10 cellular contexts compared by ENCODE assay signal in genomic region chr17:45197108-45197507, GRCh38. TPM values are rescaled to one million over a fixed set of nuclear protein-coding genes. Genes with fewer than 3 reads are reported as not detected.
DNase-seq lines count a peak whose midpoint lies in the region; TF ChIP-seq lines count a peak whose summit lies in the region.
"Had no signal": no experiment of that assay in that cellular context is flagged by ENCODE, and none has a peak within 500 bp of the region (broad histone marks: within the 10 kb centered on the region; RNA-seq: fewer than 3 reads in every experiment).

No MANE protein-coding gene starts in this region.

- H3K9ac ChIP-seq in MM.1S (ENCODE audit: low read length): no peak overlapping the region

- H3K4me3 Mint-ChIP-seq in MCF 10A (ENCODE audit: unreplicated experiment) (no peak overlapping the region), nephron progenitor cell (no peak overlapping the region)
- H3K4me3 Mint-ChIP-seq: activated B cell treated with CpG ODN at 0.5 μM for 24 hours had no signal

- intact Hi-C loops in left ventricle myocardium inferior (cut with micrococcal nuclease): loop anchor here (5.0 kb wide), 1 partner anchor 60 kb away; the partner anchor contains the start of gene ACBD4
- intact Hi-C loops in MCF 10A (cut with micrococcal nuclease): loop anchor here (1.0 kb wide), 1 partner anchor 48 kb away; no protein-coding TSS in a partner anchor

- H3K36me3 ChIP-seq in left ventricle myocardium inferior (no peaks in the 10 kb centered on the region), right atrium auricular region (no peaks in the 10 kb centered on the region), MM.1S (replicated peaks; ENCODE audit: insufficient read depth, low read length) (no peaks in the 10 kb centered on the region)
- no peaks in the 10 kb centered on the region for H3K36me3 ChIP-seq in effector memory CD4-positive, alpha-beta T cell (ENCODE audit: control insufficient read depth, insufficient read depth, low read length)

- H3K79me2 ChIP-seq in MM.1S (ENCODE audit: low read length): no peaks in the 10 kb centered on the region

- H3K4me1 Mint-ChIP-seq in MCF 10A (ENCODE audit: insufficient read depth, unreplicated experiment): peaks cover 10% of the 10 kb centered on the region
- H3K4me1 Mint-ChIP-seq in nephron progenitor cell: peaks cover 39% of the 10 kb centered on the region

- H3K36me3 Mint-ChIP-seq in MCF 10A (ENCODE audit: insufficient read depth, unreplicated experiment): no peaks in the 10 kb centered on the region
- no peaks in the 10 kb centered on the region for H3K36me3 Mint-ChIP-seq in nephron progenitor cell (ENCODE audit: low read depth)
- H3K36me3 Mint-ChIP-seq: activated naive CD4-positive, alpha-beta T cell treated with anti-CD3 and anti-CD28 coated beads, Interleukin-2, amount 50 U/mL, for 72 hours had no signal

- H3F3A ChIP-seq in MM.1S (ENCODE audit: insufficient read depth, low read length): peaks cover 3% of the 10 kb centered on the region; the same call in 1 of the 2 replicates

- H3K4me1 ChIP-seq in left ventricle myocardium inferior: peaks cover 21% of the 10 kb centered on the region
- H3K4me1 ChIP-seq in right atrium auricular region: peaks cover 0 to 9% of the 10 kb centered on the region in 2 donors
- peaks cover 5% of the 10 kb centered on the region for H3K4me1 ChIP-seq in effector memory CD4-positive, alpha-beta T cell (ENCODE audit: control insufficient read depth, insufficient read depth, low read length, poor library complexity, severe bottlenecking)
- no peaks in the 10 kb centered on the region for H3K4me1 ChIP-seq in MM.1S (ENCODE audit: low read length)

- H3K27me3 ChIP-seq in left ventricle myocardium inferior (ENCODE audit: low read depth) (no peaks in the 10 kb centered on the region), right atrium auricular region (no peaks in the 10 kb centered on the region), MM.1S (replicated peaks; ENCODE audit: insufficient read depth, low read length) (no peaks in the 10 kb centered on the region)
- no peaks in the 10 kb centered on the region for H3K27me3 ChIP-seq in effector memory CD4-positive, alpha-beta T cell (replicated peaks; ENCODE audit: control insufficient read depth, insufficient read depth, low read length, poor library complexity, severe bottlenecking)

- H3K27ac ChIP-seq in left ventricle myocardium inferior (replicated peaks) (peak overlapping the region; percentile 24), right atrium auricular region (no peak overlapping the region), MM.1S (ENCODE audit: low read length) (no peak overlapping the region)
- H3K27ac ChIP-seq in effector memory CD4-positive, alpha-beta T cell (ENCODE audit: insufficient read depth, low read length, poor library complexity, severe bottlenecking): no peak overlapping the region

- H3K9me3 Mint-ChIP-seq in MCF 10A (ENCODE audit: unreplicated experiment) (no peaks in the 10 kb centered on the region), nephron progenitor cell (no peaks in the 10 kb centered on the region)
- H3K9me3 Mint-ChIP-seq: activated B cell treated with CpG ODN at 0.5 μM for 24 hours; activated naive CD4-positive, alpha-beta T cell treated with anti-CD3 and anti-CD28 coated beads, Interleukin-2, amount 50 U/mL, for 72 hours had no signal

- POLR2A ChIA-PET in MCF 10A (lab: Yijun Ruan, JAX): interaction anchor here (0.8 to 15.0 kb wide), 12 partner anchors 8 to 136 kb away, joined by 3 to 396 read pairs (median 8); partner anchors contain the start of genes ACBD4, HEXIM1, HEXIM2 and NMT1

- no peak overlapping the region for H2AFZ ChIP-seq in MM.1S (ENCODE audit: low read length)

- H3K9me2 ChIP-seq in MM.1S (replicated peaks; ENCODE audit: insufficient read depth, low read length): no peaks in the 10 kb centered on the region

- H3K9me3 ChIP-seq in left ventricle myocardium inferior (replicated peaks) (no peaks in the 10 kb centered on the region), right atrium auricular region (no peaks in the 10 kb centered on the region), MM.1S (replicated peaks; ENCODE audit: insufficient read depth, low read length) (no peaks in the 10 kb centered on the region)
- H3K9me3 ChIP-seq in effector memory CD4-positive, alpha-beta T cell (ENCODE audit: control insufficient read depth, low read length): no peaks in the 10 kb centered on the region

- CTCF ChIA-PET in MCF 10A (lab: Yijun Ruan, JAX): interaction anchor here (0.6 to 10.1 kb wide), 35 partner anchors 7 to 432 kb away, joined by 3 to 200 read pairs (median 4); partner anchors contain the start of genes ACBD4, HEXIM1, HEXIM2 and PLCD3

- no peak for DNase-seq in left ventricle myocardium inferior
- DNase-seq in right atrium auricular region (ENCODE audit: low spot score): no peak
- no peak for DNase-seq in MCF 10A (ENCODE audit: unreplicated experiment)
- no peak for DNase-seq in nephron progenitor cell
- no peak for DNase-seq in stimulated activated CD4-positive, alpha-beta T cell treated with anti-CD3 and anti-CD28 coated beads, Interleukin-4, amount 100 ng/mL, for 1 hour
- no peak for DNase-seq in cerebellar nuclear complex (lab: John Stamatoyannopoulos, UW)
- DNase-seq in effector memory CD4-positive, alpha-beta T cell: no peak
- no peak for DNase-seq in MM.1S

- H3K4me2 ChIP-seq in MM.1S (ENCODE audit: low read depth, low read length): no peak overlapping the region

- no peaks in the 10 kb centered on the region for H3K27me3 Mint-ChIP-seq in MCF 10A (ENCODE audit: insufficient read depth, unreplicated experiment)
- no peaks in the 10 kb centered on the region for H3K27me3 Mint-ChIP-seq in nephron progenitor cell (ENCODE audit: low read depth, poor library complexity)
- H3K27me3 Mint-ChIP-seq: activated B cell treated with CpG ODN at 0.5 μM for 24 hours had no signal

- BruUV-seq in MCF 10A (replicated peaks; lab: Mats Ljungman, UMichigan): no TSS peak

- H4K20me1 ChIP-seq in MM.1S (ENCODE audit: insufficient read depth, low read length): no peaks in the 10 kb centered on the region

- H3K4me3 ChIP-seq in left ventricle myocardium inferior: no peak overlapping the region
- H3K4me3 ChIP-seq in right atrium auricular region: no peak overlapping the region
- no peak overlapping the region for H3K4me3 ChIP-seq in effector memory CD4-positive, alpha-beta T cell (ENCODE audit: insufficient read depth, low read depth, low read length, poor library complexity, severe bottlenecking)
- H3K4me3 ChIP-seq in MM.1S (ENCODE audit: low read length): no peak overlapping the region

- TF ChIP-seq CTCF in left ventricle myocardium inferior (IDR thresholded peaks at IDR 0.05; ENCODE audit: borderline replicate concordance): no peak
- no peak for TF ChIP-seq CTCF in right atrium auricular region (IDR thresholded peaks at IDR 0.05)
- TF ChIP-seq CTCF in MCF 10A (IDR thresholded peaks at IDR 0.05; ENCODE audit: unreplicated experiment): no peak
- TF ChIP-seq CTCF in nephron progenitor cell (IDR thresholded peaks at IDR 0.05): no peak
- no peak for TF ChIP-seq CTCF in MM.1S (IDR thresholded peaks at IDR 0.05; ENCODE audit: low read length)

- H3K27ac Mint-ChIP-seq in MCF 10A (ENCODE audit: low read depth, unreplicated experiment) (peak overlapping the region; percentile 19), nephron progenitor cell (peak overlapping the region; percentile 92)
- H3K27ac Mint-ChIP-seq: activated B cell treated with CpG ODN at 0.5 μM for 24 hours had no signal

RNA-seq across cellular contexts. Expression of gene FMNL1, which starts 24.6 kb away (rescaled TPM):
- total RNA-seq in left ventricle myocardium inferior: 8.7 TPM
- 10 to 100 TPM in 1 of 2 donors, 1 to 10 TPM in 1; 7.6 to 13.6 TPM for total RNA-seq in right atrium auricular region
- total RNA-seq in MCF 10A (2022): 28.1 and 35.8 TPM in 2 replicates

RNA-seq across cellular contexts. Expression of gene HEXIM2, which starts 35.4 kb away (rescaled TPM):
- total RNA-seq in left ventricle myocardium inferior (7.0 TPM), right atrium auricular region (1 to 10 TPM; 3.1 to 6.8 TPM), MCF 10A (2022) (5.1 and 7.7 TPM in 2 replicates)

RNA-seq across cellular contexts. Expression of gene HEXIM1, which starts 48.8 kb away (rescaled TPM):
- total RNA-seq in left ventricle myocardium inferior: 28.8 TPM
- 10 to 100 TPM; 16.4 to 31.1 TPM for total RNA-seq in right atrium auricular region
- total RNA-seq in MCF 10A (2022): 22.5 and 26.7 TPM in 2 replicates
